ENCODE assay signal across 1 cellular context in the genomic region with DNA sequence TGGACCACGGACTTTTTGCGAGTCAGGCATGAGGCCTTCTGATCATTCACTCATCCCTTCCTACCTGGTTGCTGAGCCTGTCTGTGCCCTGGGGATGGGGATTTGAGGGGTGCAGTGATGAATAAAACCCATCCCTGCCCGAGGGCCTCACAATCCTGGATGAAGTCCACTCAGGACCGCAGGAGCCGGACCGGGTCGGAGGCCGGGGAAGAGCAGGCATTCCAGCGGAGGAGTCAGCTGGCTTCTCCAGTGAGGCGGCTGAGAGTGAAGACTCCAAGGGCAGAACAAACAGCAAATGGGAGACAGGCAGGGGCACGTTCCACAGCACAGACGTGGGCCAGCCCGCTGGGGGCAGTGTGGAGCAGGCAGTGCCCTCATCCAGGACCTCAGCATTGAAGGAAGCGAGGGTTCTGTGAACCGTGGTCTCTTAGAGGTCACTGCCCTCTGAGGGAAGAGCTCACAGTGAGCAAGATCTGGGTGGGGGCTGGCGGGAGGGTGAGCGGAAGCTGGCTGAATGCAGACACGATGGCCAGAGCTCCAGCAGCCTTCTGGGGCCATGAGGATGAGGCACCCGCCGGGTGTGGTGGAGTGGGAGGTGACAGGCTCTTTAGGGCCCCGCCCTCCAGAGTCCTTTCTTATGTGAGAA.
A peak's percentile ranks its signal among the peaks of the same experiment; 100 is the strongest.
TF ChIP-seq lines count a peak whose summit lies in the region.

No MANE protein-coding gene starts in this region.

TF ChIP-seq in HepG2, 621 proteins besides CTCF, POLR2A, EP300 and RAD21 (continued from another document and continues in another):
- TF ChIP-seq ISX (CRISPR knock-in tag; conservative IDR thresholded peaks at IDR 0.05) (no peak), CBX1 (IDR thresholded peaks at IDR 0.05; ENCODE audit: low read depth) (peak; percentile 57), ZNF547 (CRISPR knock-in tag; IDR thresholded peaks at IDR 0.05) (peak; percentile 77; the same call in 1 of the 2 replicates), NCOA2 (CRISPR knock-in tag; IDR thresholded peaks at IDR 0.05) (no peak), TAF15 (IDR thresholded peaks at IDR 0.05; ENCODE audit: low read depth, low read length, poor library complexity, severe bottlenecking) (no peak), ZNF746 (CRISPR knock-in tag; IDR thresholded peaks at IDR 0.05) (peak; percentile 77; the same call in 1 of the 2 replicates), ZMAT3 (CRISPR knock-in tag; conservative IDR thresholded peaks at IDR 0.05) (peak; percentile 74; the same call in 1 of the 2 replicates), ZNF619 (CRISPR knock-in tag; IDR thresholded peaks at IDR 0.05) (0 out of 2 replicates have a peak, but pooled peaks have one; percentile 31), ZBTB3 (CRISPR knock-in tag; IDR thresholded peaks at IDR 0.05; ENCODE audit: borderline replicate concordance, low read depth) (no peak), NFIB (CRISPR knock-in tag; IDR thresholded peaks at IDR 0.05; ENCODE audit: borderline replicate concordance) (no peak), ZNF274 (CRISPR knock-in tag; IDR thresholded peaks at IDR 0.05) (peak; percentile 52; the same call in 1 of the 2 replicates), FOXP1 (IDR thresholded peaks at IDR 0.05) (no peak), FOXP1 (CRISPR knock-in tag; IDR thresholded peaks at IDR 0.05) (no peak), THAP11 (CRISPR knock-in tag; IDR thresholded peaks at IDR 0.05) (peak; percentile 65), CBX5 (CRISPR knock-in tag; IDR thresholded peaks at IDR 0.05; ENCODE audit: borderline replicate concordance) (peak; percentile 73; the same call in 1 of the 2 replicates), NFYC (CRISPR knock-in tag; IDR thresholded peaks at IDR 0.05) (no peak), ZNF337 (CRISPR knock-in tag; IDR thresholded peaks at IDR 0.05; ENCODE audit: borderline replicate concordance, low read depth) (no peak), KLF15 (CRISPR knock-in tag; IDR thresholded peaks at IDR 0.05; ENCODE audit: borderline replicate concordance) (no peak), HDAC2 (CRISPR knock-in tag; IDR thresholded peaks at IDR 0.05) (peak; percentile 53; the same call in 1 of the 2 replicates), IKZF4 (CRISPR knock-in tag; IDR thresholded peaks at IDR 0.05; ENCODE audit: borderline replicate concordance, low read depth, not compliant biosample characterization) (peak; percentile 66), ZNF572 (CRISPR knock-in tag; IDR thresholded peaks at IDR 0.05) (peak; percentile 56; the same call in 1 of the 2 replicates), ZNF678 (CRISPR knock-in tag; IDR thresholded peaks at IDR 0.05) (no peak), JUN (CRISPR knock-in tag; IDR thresholded peaks at IDR 0.05) (0 out of 2 replicates have a peak, but pooled peaks have one; percentile 47), HOXA7 (CRISPR knock-in tag; IDR thresholded peaks at IDR 0.05) (no peak), U2AF2 (IDR thresholded peaks at IDR 0.05; ENCODE audit: low read depth, low read length) (no peak), HCFC1 (IDR thresholded peaks at IDR 0.05; ENCODE audit: low read depth, low read length) (no peak)
- TF ChIP-seq, protein P1, sequence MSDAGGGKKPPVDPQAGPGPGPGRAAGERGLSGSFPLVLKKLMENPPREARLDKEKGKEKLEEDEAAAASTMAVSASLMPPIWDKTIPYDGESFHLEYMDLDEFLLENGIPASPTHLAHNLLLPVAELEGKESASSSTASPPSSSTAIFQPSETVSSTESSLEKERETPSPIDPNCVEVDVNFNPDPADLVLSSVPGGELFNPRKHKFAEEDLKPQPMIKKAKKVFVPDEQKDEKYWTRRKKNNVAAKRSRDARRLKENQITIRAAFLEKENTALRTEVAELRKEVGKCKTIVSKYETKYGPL (CRISPR knock-in tag; IDR thresholded peaks at IDR 0.05), result no peak
- TF ChIP-seq, protein P2, sequence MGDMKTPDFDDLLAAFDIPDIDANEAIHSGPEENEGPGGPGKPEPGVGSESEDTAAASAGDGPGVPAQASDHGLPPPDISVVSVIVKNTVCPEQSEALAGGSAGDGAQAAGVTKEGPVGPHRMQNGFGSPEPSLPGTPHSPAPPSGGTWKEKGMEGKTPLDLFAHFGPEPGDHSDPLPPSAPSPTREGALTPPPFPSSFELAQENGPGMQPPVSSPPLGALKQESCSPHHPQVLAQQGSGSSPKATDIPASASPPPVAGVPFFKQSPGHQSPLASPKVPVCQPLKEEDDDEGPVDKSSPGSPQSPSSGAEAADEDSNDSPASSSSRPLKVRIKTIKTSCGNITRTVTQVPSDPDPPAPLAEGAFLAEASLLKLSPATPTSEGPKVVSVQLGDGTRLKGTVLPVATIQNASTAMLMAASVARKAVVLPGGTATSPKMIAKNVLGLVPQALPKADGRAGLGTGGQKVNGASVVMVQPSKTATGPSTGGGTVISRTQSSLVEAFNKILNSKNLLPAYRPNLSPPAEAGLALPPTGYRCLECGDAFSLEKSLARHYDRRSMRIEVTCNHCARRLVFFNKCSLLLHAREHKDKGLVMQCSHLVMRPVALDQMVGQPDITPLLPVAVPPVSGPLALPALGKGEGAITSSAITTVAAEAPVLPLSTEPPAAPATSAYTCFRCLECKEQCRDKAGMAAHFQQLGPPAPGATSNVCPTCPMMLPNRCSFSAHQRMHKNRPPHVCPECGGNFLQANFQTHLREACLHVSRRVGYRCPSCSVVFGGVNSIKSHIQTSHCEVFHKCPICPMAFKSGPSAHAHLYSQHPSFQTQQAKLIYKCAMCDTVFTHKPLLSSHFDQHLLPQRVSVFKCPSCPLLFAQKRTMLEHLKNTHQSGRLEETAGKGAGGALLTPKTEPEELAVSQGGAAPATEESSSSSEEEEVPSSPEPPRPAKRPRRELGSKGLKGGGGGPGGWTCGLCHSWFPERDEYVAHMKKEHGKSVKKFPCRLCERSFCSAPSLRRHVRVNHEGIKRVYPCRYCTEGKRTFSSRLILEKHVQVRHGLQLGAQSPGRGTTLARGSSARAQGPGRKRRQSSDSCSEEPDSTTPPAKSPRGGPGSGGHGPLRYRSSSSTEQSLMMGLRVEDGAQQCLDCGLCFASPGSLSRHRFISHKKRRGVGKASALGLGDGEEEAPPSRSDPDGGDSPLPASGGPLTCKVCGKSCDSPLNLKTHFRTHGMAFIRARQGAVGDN (CRISPR knock-in tag; IDR thresholded peaks at IDR 0.05), result peak; percentile 83
- TF ChIP-seq, protein P3, sequence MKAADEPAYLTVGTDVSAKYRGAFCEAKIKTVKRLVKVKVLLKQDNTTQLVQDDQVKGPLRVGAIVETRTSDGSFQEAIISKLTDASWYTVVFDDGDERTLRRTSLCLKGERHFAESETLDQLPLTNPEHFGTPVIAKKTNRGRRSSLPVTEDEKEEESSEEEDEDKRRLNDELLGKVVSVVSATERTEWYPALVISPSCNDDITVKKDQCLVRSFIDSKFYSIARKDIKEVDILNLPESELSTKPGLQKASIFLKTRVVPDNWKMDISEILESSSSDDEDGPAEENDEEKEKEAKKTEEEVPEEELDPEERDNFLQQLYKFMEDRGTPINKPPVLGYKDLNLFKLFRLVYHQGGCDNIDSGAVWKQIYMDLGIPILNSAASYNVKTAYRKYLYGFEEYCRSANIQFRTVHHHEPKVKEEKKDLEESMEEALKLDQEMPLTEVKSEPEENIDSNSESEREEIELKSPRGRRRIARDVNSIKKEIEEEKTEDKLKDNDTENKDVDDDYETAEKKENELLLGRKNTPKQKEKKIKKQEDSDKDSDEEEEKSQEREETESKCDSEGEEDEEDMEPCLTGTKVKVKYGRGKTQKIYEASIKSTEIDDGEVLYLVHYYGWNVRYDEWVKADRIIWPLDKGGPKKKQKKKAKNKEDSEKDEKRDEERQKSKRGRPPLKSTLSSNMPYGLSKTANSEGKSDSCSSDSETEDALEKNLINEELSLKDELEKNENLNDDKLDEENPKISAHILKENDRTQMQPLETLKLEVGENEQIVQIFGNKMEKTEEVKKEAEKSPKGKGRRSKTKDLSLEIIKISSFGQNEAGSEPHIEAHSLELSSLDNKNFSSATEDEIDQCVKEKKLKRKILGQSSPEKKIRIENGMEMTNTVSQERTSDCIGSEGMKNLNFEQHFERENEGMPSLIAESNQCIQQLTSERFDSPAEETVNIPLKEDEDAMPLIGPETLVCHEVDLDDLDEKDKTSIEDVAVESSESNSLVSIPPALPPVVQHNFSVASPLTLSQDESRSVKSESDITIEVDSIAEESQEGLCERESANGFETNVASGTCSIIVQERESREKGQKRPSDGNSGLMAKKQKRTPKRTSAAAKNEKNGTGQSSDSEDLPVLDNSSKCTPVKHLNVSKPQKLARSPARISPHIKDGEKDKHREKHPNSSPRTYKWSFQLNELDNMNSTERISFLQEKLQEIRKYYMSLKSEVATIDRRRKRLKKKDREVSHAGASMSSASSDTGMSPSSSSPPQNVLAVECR (CRISPR knock-in tag; IDR thresholded peaks at IDR 0.05; ENCODE audit: borderline replicate concordance), result peak; percentile 70; the same call in 1 of the 2 replicates
- TF ChIP-seq, protein P4, sequence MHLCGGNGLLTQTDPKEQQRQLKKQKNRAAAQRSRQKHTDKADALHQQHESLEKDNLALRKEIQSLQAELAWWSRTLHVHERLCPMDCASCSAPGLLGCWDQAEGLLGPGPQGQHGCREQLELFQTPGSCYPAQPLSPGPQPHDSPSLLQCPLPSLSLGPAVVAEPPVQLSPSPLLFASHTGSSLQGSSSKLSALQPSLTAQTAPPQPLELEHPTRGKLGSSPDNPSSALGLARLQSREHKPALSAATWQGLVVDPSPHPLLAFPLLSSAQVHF (CRISPR knock-in tag; IDR thresholded peaks at IDR 0.05), result no peak
- TF ChIP-seq, protein P5, sequence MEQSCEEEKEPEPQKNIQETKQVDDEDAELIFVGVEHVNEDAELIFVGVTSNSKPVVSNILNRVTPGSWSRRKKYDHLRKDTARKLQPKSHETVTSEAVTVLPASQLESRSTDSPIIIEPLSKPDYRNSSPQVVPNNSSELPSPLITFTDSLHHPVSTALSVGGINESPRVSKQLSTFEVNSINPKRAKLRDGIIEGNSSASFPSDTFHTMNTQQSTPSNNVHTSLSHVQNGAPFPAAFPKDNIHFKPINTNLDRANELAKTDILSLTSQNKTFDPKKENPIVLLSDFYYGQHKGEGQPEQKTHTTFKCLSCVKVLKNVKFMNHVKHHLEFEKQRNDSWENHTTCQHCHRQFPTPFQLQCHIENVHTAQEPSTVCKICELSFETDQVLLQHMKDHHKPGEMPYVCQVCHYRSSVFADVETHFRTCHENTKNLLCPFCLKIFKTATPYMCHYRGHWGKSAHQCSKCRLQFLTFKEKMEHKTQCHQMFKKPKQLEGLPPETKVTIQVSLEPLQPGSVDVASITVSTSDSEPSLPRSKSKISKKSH (CRISPR knock-in tag; IDR thresholded peaks at IDR 0.05; ENCODE audit: borderline replicate concordance), result peak; percentile 71; the same call in 1 of the 2 replicates
- TF ChIP-seq, protein P6, sequence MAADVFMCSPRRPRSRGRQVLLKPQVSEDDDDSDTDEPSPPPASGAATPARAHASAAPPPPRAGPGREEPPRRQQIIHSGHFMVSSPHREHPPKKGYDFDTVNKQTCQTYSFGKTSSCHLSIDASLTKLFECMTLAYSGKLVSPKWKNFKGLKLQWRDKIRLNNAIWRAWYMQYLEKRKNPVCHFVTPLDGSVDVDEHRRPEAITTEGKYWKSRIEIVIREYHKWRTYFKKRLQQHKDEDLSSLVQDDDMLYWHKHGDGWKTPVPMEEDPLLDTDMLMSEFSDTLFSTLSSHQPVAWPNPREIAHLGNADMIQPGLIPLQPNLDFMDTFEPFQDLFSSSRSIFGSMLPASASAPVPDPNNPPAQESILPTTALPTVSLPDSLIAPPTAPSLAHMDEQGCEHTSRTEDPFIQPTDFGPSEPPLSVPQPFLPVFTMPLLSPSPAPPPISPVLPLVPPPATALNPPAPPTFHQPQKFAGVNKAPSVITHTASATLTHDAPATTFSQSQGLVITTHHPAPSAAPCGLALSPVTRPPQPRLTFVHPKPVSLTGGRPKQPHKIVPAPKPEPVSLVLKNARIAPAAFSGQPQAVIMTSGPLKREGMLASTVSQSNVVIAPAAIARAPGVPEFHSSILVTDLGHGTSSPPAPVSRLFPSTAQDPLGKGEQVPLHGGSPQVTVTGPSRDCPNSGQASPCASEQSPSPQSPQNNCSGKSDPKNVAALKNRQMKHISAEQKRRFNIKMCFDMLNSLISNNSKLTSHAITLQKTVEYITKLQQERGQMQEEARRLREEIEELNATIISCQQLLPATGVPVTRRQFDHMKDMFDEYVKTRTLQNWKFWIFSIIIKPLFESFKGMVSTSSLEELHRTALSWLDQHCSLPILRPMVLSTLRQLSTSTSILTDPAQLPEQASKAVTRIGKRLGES (CRISPR knock-in tag; IDR thresholded peaks at IDR 0.05; ENCODE audit: borderline replicate concordance), result no peak
- TF ChIP-seq, protein P7, sequence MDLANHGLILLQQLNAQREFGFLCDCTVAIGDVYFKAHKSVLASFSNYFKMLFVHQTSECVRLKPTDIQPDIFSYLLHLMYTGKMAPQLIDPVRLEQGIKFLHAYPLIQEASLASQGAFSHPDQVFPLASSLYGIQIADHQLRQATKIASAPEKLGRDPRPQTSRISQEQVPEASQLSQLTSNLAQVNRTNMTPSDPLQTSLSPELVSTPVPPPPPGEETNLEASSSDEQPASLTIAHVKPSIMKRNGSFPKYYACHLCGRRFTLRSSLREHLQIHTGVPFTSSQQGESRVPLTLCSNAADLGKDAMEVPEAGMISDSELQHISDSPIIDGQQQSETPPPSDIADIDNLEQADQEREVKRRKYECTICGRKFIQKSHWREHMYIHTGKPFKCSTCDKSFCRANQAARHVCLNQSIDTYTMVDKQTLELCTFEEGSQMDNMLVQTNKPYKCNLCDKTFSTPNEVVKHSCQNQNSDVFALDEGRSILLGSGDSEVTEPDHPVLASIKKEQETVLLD (CRISPR knock-in tag; IDR thresholded peaks at IDR 0.05; ENCODE audit: low read depth), result no peak
